ENCODE assay signal across 8 cellular contexts in genomic region chr5:176534640-176535039, GRCh38.
DNase-seq lines count a peak whose midpoint lies in the region; ATAC-seq and FAIRE-seq lines count a peak whose summit lies in the region.

No MANE protein-coding gene starts in this region.

- H3K27me3 Mint-ChIP-seq in T-helper 1 cell treated with Interleukin-12 subunit alpha and Interleukin-12 subunit beta and Interleukin-4 antibody, amounts not matched to agents 30 μg/mL and 1 μg/mL, for 36 hours (ENCODE audit: low read depth), result no peaks in the 10 kb centered on the region

- no peak for ATAC-seq in stimulated activated effector memory CD8-positive, alpha-beta T cell treated with anti-CD3 and anti-CD28 coated beads, Interleukin-12 subunit alpha, Interleukin-12 subunit beta, amount 100 ng/mL, for 72 hours
- no peak for ATAC-seq in GM21723 (IDR thresholded peaks at IDR 0.05; ENCODE audit: unreplicated experiment)
- no peak for ATAC-seq in HG02763 (IDR thresholded peaks at IDR 0.05; ENCODE audit: unreplicated experiment)

- peak overlapping the region; percentile 96 for H3K27ac Mint-ChIP-seq in T-helper 1 cell treated with Interleukin-12 subunit alpha and Interleukin-12 subunit beta and Interleukin-4 antibody, amounts not matched to agents 30 μg/mL and 1 μg/mL, for 36 hours
- H3K27ac Mint-ChIP-seq in stimulated activated effector memory CD8-positive, alpha-beta T cell treated with anti-CD3 and anti-CD28 coated beads, Interleukin-12 subunit alpha, Interleukin-12 subunit beta, amount 100 ng/mL, for 72 hours, result peak overlapping the region; percentile 97

- H3K4me1 Mint-ChIP-seq in T-helper 1 cell treated with Interleukin-12 subunit alpha and Interleukin-12 subunit beta and Interleukin-4 antibody, amounts not matched to agents 30 μg/mL and 1 μg/mL, for 36 hours (ENCODE audit: low read depth), result peaks cover 48% of the 10 kb centered on the region
- peaks cover 60% of the 10 kb centered on the region for H3K4me1 Mint-ChIP-seq in stimulated activated effector memory CD8-positive, alpha-beta T cell treated with anti-CD3 and anti-CD28 coated beads, Interleukin-12 subunit alpha, Interleukin-12 subunit beta, amount 100 ng/mL, for 72 hours

- H3K4me3 ChIP-seq in iPS-18a (ENCODE audit: low read length), result peak overlapping the region; percentile 98

- H3K27ac ChIP-seq in iPS-18a (ENCODE audit: low read length), result no peak overlapping the region

- no peaks in the 10 kb centered on the region for H3K9me3 Mint-ChIP-seq in T-helper 1 cell treated with Interleukin-12 subunit alpha and Interleukin-12 subunit beta and Interleukin-4 antibody, amounts not matched to agents 30 μg/mL and 1 μg/mL, for 36 hours
- H3K9me3 Mint-ChIP-seq in stimulated activated effector memory CD8-positive, alpha-beta T cell treated with anti-CD3 and anti-CD28 coated beads, Interleukin-12 subunit alpha, Interleukin-12 subunit beta, amount 100 ng/mL, for 72 hours, result no peaks in the 10 kb centered on the region

- FAIRE-seq in GM19239 (lab: Jason Lieb, UNC), result peak; percentile 28

- peaks cover 34% of the 10 kb centered on the region for H3K36me3 Mint-ChIP-seq in T-helper 1 cell treated with Interleukin-12 subunit alpha and Interleukin-12 subunit beta and Interleukin-4 antibody, amounts not matched to agents 30 μg/mL and 1 μg/mL, for 36 hours (ENCODE audit: low read depth)
- H3K36me3 Mint-ChIP-seq in stimulated activated effector memory CD8-positive, alpha-beta T cell treated with anti-CD3 and anti-CD28 coated beads, Interleukin-12 subunit alpha, Interleukin-12 subunit beta, amount 100 ng/mL, for 72 hours, result peaks cover 72% of the 10 kb centered on the region

- no peaks in the 10 kb centered on the region for H3K9me3 ChIP-seq in iPS-18a (ENCODE audit: control insufficient read depth, low read depth, low read length)

- peaks cover 25% of the 10 kb centered on the region for H3K36me3 ChIP-seq in iPS-18a (ENCODE audit: control insufficient read depth, low read depth, low read length)

- peak overlapping the region; percentile 99 for H3K4me3 Mint-ChIP-seq in T-helper 1 cell treated with Interleukin-12 subunit alpha and Interleukin-12 subunit beta and Interleukin-4 antibody, amounts not matched to agents 30 μg/mL and 1 μg/mL, for 36 hours
- H3K4me3 Mint-ChIP-seq in stimulated activated effector memory CD8-positive, alpha-beta T cell treated with anti-CD3 and anti-CD28 coated beads, Interleukin-12 subunit alpha, Interleukin-12 subunit beta, amount 100 ng/mL, for 72 hours, result peak overlapping the region; percentile 93

- peaks cover 9% of the 10 kb centered on the region for H3K4me1 ChIP-seq in iPS-18a (ENCODE audit: control insufficient read depth, low read depth, low read length)

- H3K9ac ChIP-seq in iPS-18a (ENCODE audit: low read length), result peak overlapping the region; percentile 99

- no peaks in the 10 kb centered on the region for H3K27me3 ChIP-seq in iPS-18a (ENCODE audit: control insufficient read depth, insufficient read depth, low read length)

- no peak for DNase-seq in GM19239 (ENCODE audit: insufficient read length, low spot score)
- no peak for DNase-seq in stimulated activated effector memory CD8-positive, alpha-beta T cell treated with anti-CD3 and anti-CD28 coated beads, Interleukin-12 subunit alpha, Interleukin-12 subunit beta, amount 100 ng/mL, for 72 hours (ENCODE audit: low spot score in 2 of 2)
- no peak for DNase-seq in NCI-H1105 treated with DMSO at 0.1 percent for 48 hours (lab: John Stamatoyannopoulos, UW)
- DNase-seq in AG20443 (ENCODE audit: low spot score), result no peak
